1 cellular context compared by ENCODE assay signal in the genomic region with DNA sequence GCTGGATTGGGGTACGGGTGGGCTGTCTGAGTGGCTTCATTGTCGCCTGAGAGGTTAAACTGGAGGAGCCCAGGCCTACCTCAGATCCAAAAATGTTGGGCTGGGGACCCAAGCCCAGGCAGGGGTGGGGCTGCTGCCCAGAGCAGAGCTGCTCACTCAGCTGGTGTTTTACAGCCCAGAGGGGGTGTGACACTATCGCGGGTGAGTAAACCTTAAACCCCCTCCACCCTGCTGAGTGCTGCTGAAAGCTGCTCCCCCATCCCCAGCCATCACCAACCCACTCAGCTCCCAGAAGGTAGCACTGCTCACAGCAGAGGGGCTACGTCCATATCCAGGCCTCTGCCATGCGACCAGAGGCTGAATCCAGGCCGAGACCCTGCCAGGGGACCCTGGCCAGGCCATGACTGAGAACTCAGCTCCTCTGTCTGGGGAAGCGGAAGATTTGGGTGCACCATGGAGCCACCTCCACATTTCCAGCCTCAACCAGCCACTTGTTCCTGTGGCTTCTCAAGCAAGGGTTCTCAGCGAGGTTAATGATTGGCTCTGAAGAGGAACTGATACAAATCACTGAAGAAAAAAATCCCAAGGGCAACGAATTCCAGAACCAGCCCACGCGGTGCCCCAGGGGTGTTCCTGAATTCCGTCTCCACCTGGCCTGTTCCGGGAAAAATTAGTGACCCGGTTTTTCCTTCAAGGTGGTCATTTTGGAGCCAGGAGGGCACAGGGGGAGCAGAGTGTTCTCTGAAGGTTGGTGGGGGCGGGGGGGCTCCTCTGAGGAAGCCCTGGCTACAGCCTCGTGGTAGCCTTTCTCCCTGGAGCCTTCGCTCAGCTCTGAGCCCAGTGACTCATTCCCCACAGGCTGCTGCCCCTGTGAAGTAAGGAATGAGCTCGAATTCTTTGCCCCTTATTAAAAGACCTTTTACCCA.
TF ChIP-seq lines count a peak whose summit lies in the region.

No MANE protein-coding gene starts in this region.

TF ChIP-seq in GM23338, 12 proteins besides CTCF, POLR2A, EP300 and RAD21:
- TF ChIP-seq NANOG (IDR thresholded peaks at IDR 0.05; ENCODE audit: borderline replicate concordance) (no peak), ZNF331 (CRISPR knock-in tag; IDR thresholded peaks at IDR 0.05; ENCODE audit: low read depth) (no peak)
